In genomic region chrX:18575744-18576143, GRCh38 we compare ENCODE assay signal across 22 cellular contexts.
A peak's percentile ranks its signal among the peaks of the same experiment; 100 is the strongest.
DNase-seq lines count a peak whose midpoint lies in the region; ATAC-seq, FAIRE-seq and TF ChIP-seq lines count a peak whose summit lies in the region.
"Had no signal": no experiment of that assay in that cellular context is flagged by ENCODE, and none has a peak within 500 bp of the region (broad histone marks: within the 10 kb centered on the region; RNA-seq: fewer than 3 reads in every experiment).

No MANE protein-coding gene starts in this region.

- no peak overlapping the region for H3K9ac ChIP-seq in astrocyte (ENCODE audit: low read length)

- TF ChIP-seq CTCF in RWPE1 (conservative IDR thresholded peaks at IDR 0.05; ENCODE audit: low read depth) (no peak), astrocyte (IDR thresholded peaks at IDR 0.05; ENCODE audit: insufficient read depth, low read depth, low read length) (no peak)

- no peak overlapping the region for H3K4me3 Mint-ChIP-seq in astrocyte (ENCODE audit: unreplicated experiment)
- H3K4me3 Mint-ChIP-seq: CD4-positive, CD25-positive, alpha-beta regulatory T cell; CD8-positive, alpha-beta memory T cell; H9 had no signal

- no peak overlapping the region for H3K4me3 ChIP-seq in astrocyte (ENCODE audit: insufficient read depth, low read depth, low read length)
- H3K4me3 ChIP-seq: GM12878 had no signal

- peaks cover 4% of the 10 kb centered on the region for H3K4me1 Mint-ChIP-seq in astrocyte (ENCODE audit: low read depth, unreplicated experiment)
- H3K4me1 Mint-ChIP-seq: CD4-positive, CD25-positive, alpha-beta regulatory T cell; CD8-positive, alpha-beta memory T cell had no signal

- H3K36me3 ChIP-seq in astrocyte (ENCODE audit: insufficient read depth, low read length), result no peaks in the 10 kb centered on the region
- H3K36me3 ChIP-seq: BE2C had no signal

- peaks cover 2% of the 10 kb centered on the region for H3K36me3 Mint-ChIP-seq in astrocyte (ENCODE audit: low read depth, unreplicated experiment)
- H3K36me3 Mint-ChIP-seq: CD4-positive, CD25-positive, alpha-beta regulatory T cell had no signal

- H3K27me3 Mint-ChIP-seq in astrocyte (ENCODE audit: low read depth, unreplicated experiment), result no peaks in the 10 kb centered on the region
- H3K27me3 Mint-ChIP-seq: CD4-positive, CD25-positive, alpha-beta regulatory T cell; CD8-positive, alpha-beta memory T cell had no signal

- H3K27ac ChIP-seq in RWPE1 (peak overlapping the region; percentile 30; the same call in 1 of the 2 replicates), astrocyte (ENCODE audit: low read depth, low read length) (no peak overlapping the region), epithelial cell of prostate (no peak overlapping the region)

- DNase-seq in RWPE1 (ENCODE audit: low spot score) (peak; percentile 4), astrocyte (ENCODE audit: low read depth) (no peak), epithelial cell of prostate (ENCODE audit: low read depth, low spot score) (peak; percentile 18), NCI-H774 (lab: John Stamatoyannopoulos, UW) (no peak), SW 1271 (lab: John Stamatoyannopoulos, UW) (no peak)
- DNase-seq: ACHN; BE2C; C1 segment of cervical spinal cord; CD4-positive, CD25-positive, alpha-beta regulatory T cell; CD8-positive, alpha-beta memory T cell; COR-L47; DMS 273 treated with DMSO at 0.1 percent for 48 hours; DMS53; DND-41; EL; H9; IMR-90 had no signal

- no peaks in the 10 kb centered on the region for H3K9me3 ChIP-seq in astrocyte (ENCODE audit: insufficient read depth, low read depth, low read length)
- H3K9me3 ChIP-seq: BE2C had no signal

- H4K20me1 ChIP-seq in astrocyte (ENCODE audit: insufficient read depth, low read length), result no peaks in the 10 kb centered on the region

- H3K4me2 ChIP-seq in astrocyte (ENCODE audit: low read length), result no peak overlapping the region

- FAIRE-seq in astrocyte (lab: Jason Lieb, UNC), result peak; percentile 5
- FAIRE-seq: A204.1, GM12878, GM19239, H1 had no signal

- H2AFZ ChIP-seq in astrocyte (ENCODE audit: low read depth, low read length), result no peak overlapping the region

- H3K27ac Mint-ChIP-seq in astrocyte (ENCODE audit: unreplicated experiment), result no peak overlapping the region
- H3K27ac Mint-ChIP-seq: CD4-positive, CD25-positive, alpha-beta regulatory T cell; CD8-positive, alpha-beta memory T cell; H9 had no signal

- POLR2A ChIA-PET in RWPE1 (lab: Yijun Ruan, JAX; ENCODE audit: low non-redundant PET), result interaction anchor here (0.5 kb wide), 1 partner anchor 108 kb away, joined by 5 read pairs; no protein-coding TSS in a partner anchor

- no peak for ATAC-seq in HG03097 (IDR thresholded peaks at IDR 0.05; ENCODE audit: low FRiP score, unreplicated experiment)
- ATAC-seq: GM12878 had no signal

- H3K4me1 ChIP-seq in astrocyte (ENCODE audit: insufficient read depth, low read length), result peaks cover 3% of the 10 kb centered on the region
- H3K4me1 ChIP-seq: BE2C had no signal

- no peaks in the 10 kb centered on the region for H3K9me3 Mint-ChIP-seq in astrocyte (ENCODE audit: unreplicated experiment)
- H3K9me3 Mint-ChIP-seq: CD8-positive, alpha-beta memory T cell had no signal

- no peaks in the 10 kb centered on the region for H3K79me2 ChIP-seq in astrocyte (ENCODE audit: insufficient read depth, low read length)

- CTCF ChIA-PET in RWPE1 (lab: Yijun Ruan, JAX), result interaction anchor here (0.6 kb wide), 1 partner anchor 54 kb away, joined by 3 read pairs; no protein-coding TSS in a partner anchor

- no peaks in the 10 kb centered on the region for H3K27me3 ChIP-seq in astrocyte (ENCODE audit: insufficient read depth, low read length)
- H3K27me3 ChIP-seq: BE2C had no signal

Comparison
In these comparisons a context has a peak if more than half of its experiments do, and no peak if none do; other contexts are left out.
1. DNase-seq: peak in RWPE1 (single experiment) and epithelial cell of prostate (single experiment); none in astrocyte (single experiment), NCI-H774 (single experiment) and SW 1271 (0 of 2).